Comparison of ENCODE assay signal across 8 cellular contexts in genomic region chr4:151099226-151099975, GRCh38. TPM values are rescaled to one million over a fixed set of nuclear protein-coding genes. Genes with fewer than 3 reads are reported as not detected.
A peak's percentile ranks its signal among the peaks of the same experiment; 100 is the strongest.
DNase-seq lines count a peak whose midpoint lies in the region; ATAC-seq and TF ChIP-seq lines count a peak whose summit lies in the region.

TSS of gene RPS3A (plus strand) at chr4:151099628. CDS start at chr4:151099653, 25 bp downstream.

- no peaks in the 10 kb centered on the region for H3K9me3 Mint-ChIP-seq in mesothelial cell of epicardium

- TF ChIP-seq CTCF in mesothelial cell of epicardium (IDR thresholded peaks at IDR 0.05; ENCODE audit: unreplicated experiment): peak; percentile 16

- H3K27me3 Mint-ChIP-seq in mesothelial cell of epicardium (ENCODE audit: low read depth): no peaks in the 10 kb centered on the region

- H3K36me3 ChIP-seq in NT2/D1 (ENCODE audit: insufficient read depth, insufficient read length, low read length): peaks cover 47% of the 10 kb centered on the region

- peak within 1 kb of the TSS; percentile 100 for H3K9ac ChIP-seq in NT2/D1 (ENCODE audit: insufficient read length, low read depth)

- H3K4me1 ChIP-seq in NT2/D1 (ENCODE audit: insufficient read depth, insufficient read length): no peaks in the 10 kb centered on the region

- peak within 1 kb of the TSS; percentile 99 for H3K4me3 Mint-ChIP-seq in mesothelial cell of epicardium

- peak; percentile 96 for DNase-seq in Caki2 (ENCODE audit: low read depth)
- DNase-seq in HUDEP-2 (lab: John Stamatoyannopoulos, UW; ENCODE audit: unreplicated experiment in 76 of 76): peak; percentile 42 to 97 (median 92)
- peak; percentile 93 for DNase-seq in NT2/D1 (ENCODE audit: low read depth, low spot score)
- DNase-seq in activated CD8-positive, alpha-beta memory T cell treated with anti-CD3 and anti-CD28 coated beads, Interleukin-2, amount 50 U/mL, for 1 hour (ENCODE audit: extremely low read depth): peak; percentile 92
- DNase-seq in mesothelial cell of epicardium (ENCODE audit: low spot score in 2 of 2, unreplicated experiment in 2 of 2): peak; percentile 81 to 97
- peak; percentile 93 to 97 for DNase-seq in stimulated activated CD8-positive, alpha-beta memory T cell treated with anti-CD3 and anti-CD28 coated beads, Interleukin-2, amount 100 ng/mL, for 1 hour (ENCODE audit: low read depth in 2 of 2)

- H3K9me3 ChIP-seq in NT2/D1 (ENCODE audit: insufficient read depth, low read length): no peaks in the 10 kb centered on the region

- no peaks in the 10 kb centered on the region for H3K27me3 ChIP-seq in NT2/D1 (ENCODE audit: insufficient read depth, insufficient read length)

- peak within 1 kb of the TSS; percentile 99 for H3K27ac Mint-ChIP-seq in mesothelial cell of epicardium

- in situ Hi-C loops in Caki2 (cut with HindIII; ENCODE audit: low pct_unique_long_range_greater_than_20kb, low sequenced_read_pairs): no loop called here
- in situ Hi-C loops in endometrial microvascular endothelial cells (cut with HindIII; ENCODE audit: inconsistent ontology term, low pct_unique_long_range_greater_than_20kb, low sequenced_read_pairs): no loop called here

- peak; percentile 95 for ATAC-seq in GM21367 (IDR thresholded peaks at IDR 0.05; ENCODE audit: unreplicated experiment)

- peaks cover 18% of the 10 kb centered on the region for H3K36me3 Mint-ChIP-seq in mesothelial cell of epicardium

- H3K4me1 Mint-ChIP-seq in mesothelial cell of epicardium: peaks cover 23% of the 10 kb centered on the region

- peak within 1 kb of the TSS; percentile 99 for H3K4me3 ChIP-seq in NT2/D1 (ENCODE audit: insufficient read length, low read depth)

RNA-seq across cellular contexts. Expression of gene RPS3A, which starts in this region (rescaled TPM):
- total RNA-seq in Caki2 (2014; rRNA removed; shearing (Covaris generic); ENCODE audit: low replicate concordance): 4,461 and 5,462 TPM in 2 replicates
- 2,129 TPM for total RNA-seq in endometrial microvascular endothelial cells (ENCODE audit: inconsistent ontology term)
- total RNA-seq in mesothelial cell of epicardium: 2,201 to 2,319 TPM (median 2,287 TPM) in 3 replicates

Comparison
In these comparisons a context has a peak if more than half of its experiments do, and no peak if none do; other contexts are left out.
1. Peak in every context shown above with its lines: DNase-seq, ATAC-seq and H3K4me3 ChIP-seq.